ENCODE assay signal across 20 cellular contexts in genomic region chr7:148620749-148621372, GRCh38. TPM values are rescaled to one million over a fixed set of nuclear protein-coding genes. Genes with fewer than 3 reads are reported as not detected.
DNase-seq lines count a peak whose midpoint lies in the region; ATAC-seq and TF ChIP-seq lines count a peak whose summit lies in the region.
"Had no signal": no experiment of that assay in that cellular context is flagged by ENCODE, and none has a peak within 500 bp of the region (broad histone marks: within the 10 kb centered on the region; RNA-seq: fewer than 3 reads in every experiment).

No MANE protein-coding gene starts in this region.

- H3K4me3 ChIP-seq in HCT116 (replicated peaks in 1 of 2; ENCODE audit: low read depth in 1 of 2, low read length in 2 of 2), result no peak overlapping the region
- no peak overlapping the region for H3K4me3 ChIP-seq in foreskin fibroblast (ENCODE audit: low read depth in 1 of 2, low read length in 2 of 2)
- H3K4me3 ChIP-seq: BLaER1 treated with 17β-estradiol and CSF1 and Interleukin-3, amounts not matched to agents 10 nM and 100 nM; heart right ventricle; neural progenitor cell had no signal

- no peak for TF ChIP-seq CTCF in HCT116 (IDR thresholded peaks at IDR 0.05 in 2 of 3, conservative IDR thresholded peaks at IDR 0.05 in 1 of 3; ENCODE audit: borderline replicate concordance in 1 of 3, insufficient read depth in 1 of 3, low read depth in 2 of 3, low read length in 2 of 3)
- TF ChIP-seq CTCF in WTC11 (IDR thresholded peaks at IDR 0.05), result no peak
- no peak for TF ChIP-seq CTCF in foreskin fibroblast (IDR thresholded peaks at IDR 0.05; ENCODE audit: low read depth, low read length)

- H3K9ac ChIP-seq in HCT116 (ENCODE audit: low read length), result no peak overlapping the region
- H3K9ac ChIP-seq: BLaER1 treated with 17β-estradiol and CSF1 and Interleukin-3, amounts not matched to agents 10 nM and 100 nM; neural progenitor cell; SK-N-SH had no signal

- CTCF ChIA-PET in HCT116 (lab: Charles Lee), result no interaction called here
- CTCF ChIA-PET in WTC11 (lab: Charles Lee), result interaction anchor here (1.6 kb wide), 1 partner anchor 9 kb away, joined by 7 read pairs; no protein-coding TSS in a partner anchor

- no TSS peak for BruUV-seq in HCT116 (replicated peaks; lab: Mats Ljungman, UMichigan)

- intact Hi-C loops in HCT116 (cut with micrococcal nuclease), result no loop called here

- ATAC-seq in HCT116 (peak; percentile 62), WTC11 (no peak), HG02571 (IDR thresholded peaks at IDR 0.05; ENCODE audit: unreplicated experiment) (no peak)
- ATAC-seq: heart right ventricle, left ventricle myocardium superior, right cardiac atrium had no signal

- H3K9me2 ChIP-seq in HCT116 (ENCODE audit: insufficient read depth), result no peaks in the 10 kb centered on the region
- H3K9me2 ChIP-seq: SK-N-SH had no signal

- no peaks in the 10 kb centered on the region for H4K20me1 ChIP-seq in HCT116 (ENCODE audit: insufficient read depth)
- H4K20me1 ChIP-seq: BLaER1 treated with 17β-estradiol and CSF1 and Interleukin-3, amounts not matched to agents 10 nM and 100 nM had no signal

- H3K9me3 ChIP-seq in HCT116 (ENCODE audit: control insufficient read depth in 1 of 2, insufficient read depth in 1 of 2, low read depth in 1 of 2, low read length in 2 of 2), result no peaks in the 10 kb centered on the region
- H3K9me3 ChIP-seq: SK-N-SH had no signal

- no peak for TF ChIP-seq RAD21 in HCT116 (IDR thresholded peaks at IDR 0.05; ENCODE audit: low read depth)

- no peak for TF ChIP-seq POLR2A in HCT116 (IDR thresholded peaks at IDR 0.05; ENCODE audit: borderline replicate concordance, extremely low read depth, insufficient read depth, insufficient read length)

- peaks cover 19% of the 10 kb centered on the region for H3K9me3 Mint-ChIP-seq in WTC11

- H3K27me3 Mint-ChIP-seq in WTC11 (ENCODE audit: low read depth), result peaks cover 3% of the 10 kb centered on the region; the same call in 1 of the 2 replicates

- RAD21 ChIA-PET in HCT116 (lab: Charles Lee; ENCODE audit: low non-redundant PET in 1 of 2, low total read pairs in 2 of 2, uncharacterized antibody in 2 of 2, unreplicated experiment in 2 of 2), result no interaction called here

- peak overlapping the region; percentile 39 for H3K4me2 ChIP-seq in HCT116 (ENCODE audit: low read length)
- H3K4me2 ChIP-seq: neural progenitor cell, SK-N-SH had no signal

- no peak overlapping the region for H3K27ac ChIP-seq in HCT116 (ENCODE audit: low read depth, low read length)
- H3K27ac ChIP-seq: BLaER1 treated with 17β-estradiol and CSF1 and Interleukin-3, amounts not matched to agents 10 nM and 100 nM; heart right ventricle; neural progenitor cell; WERI-Rb-1 had no signal

- no peaks in the 10 kb centered on the region for H3K79me2 ChIP-seq in HCT116 (ENCODE audit: insufficient read depth, low read length)

- H3K36me3 ChIP-seq in HCT116 (ENCODE audit: control insufficient read depth in 1 of 2, insufficient read depth in 2 of 2, low read length in 2 of 2), result no peaks in the 10 kb centered on the region
- H3K36me3 ChIP-seq: heart right ventricle, neural progenitor cell, WERI-Rb-1 had no signal

- POLR2A ChIA-PET in HCT116 (lab: Charles Lee) (no interaction called here), WTC11 (lab: Charles Lee) (interaction anchor here (0.6 kb wide), 1 partner anchor 84 kb away, joined by 3 read pairs; no protein-coding TSS in a partner anchor)

- H3K27me3 ChIP-seq in HCT116 (ENCODE audit: insufficient read depth, low read length), result no peaks in the 10 kb centered on the region
- H3K27me3 ChIP-seq: BLaER1 treated with 17β-estradiol and CSF1 and Interleukin-3, amounts not matched to agents 10 nM and 100 nM; neural progenitor cell had no signal

- no peak overlapping the region for H2AFZ ChIP-seq in HCT116 (ENCODE audit: low read depth, low read length, poor library complexity, severe bottlenecking)
- H2AFZ ChIP-seq: neural progenitor cell had no signal

- in situ Hi-C loops in Caki2 (cut with HindIII; ENCODE audit: low pct_unique_long_range_greater_than_20kb, low sequenced_read_pairs), result no loop called here

- H3K36me3 Mint-ChIP-seq in WTC11, result peaks cover 10% of the 10 kb centered on the region
- H3K36me3 Mint-ChIP-seq: neural progenitor cell had no signal

- H3K4me1 ChIP-seq in HCT116 (ENCODE audit: control insufficient read depth in 1 of 2, insufficient read depth in 2 of 2, low read length in 2 of 2), result peaks cover 0 to 10% of the 10 kb centered on the region in 2 experiments; a peak in 2 of 4 replicates
- H3K4me1 ChIP-seq: neural progenitor cell had no signal

- H3K27ac Mint-ChIP-seq in WTC11, result peak overlapping the region; percentile 1; the same call in 1 of the 2 replicates
- H3K27ac Mint-ChIP-seq: activated naive CD8-positive, alpha-beta T cell treated with anti-CD3 and anti-CD28 coated beads, Interleukin-2, amount 10 ng/mL, durations not matched to agents 7 days and 5 days; neural progenitor cell had no signal

- DNase-seq in Caki2 (ENCODE audit: low read depth) (peak; percentile 67), HCT116 (ENCODE audit: low read depth, low spot score) (peak; percentile 3), WTC11 (ENCODE audit: low spot score) (no peak), kidney tubule cell (ENCODE audit: low spot score) (peak; percentile 91), T-helper 2 cell (no peak), foreskin fibroblast (no peak)
- no peak for DNase-seq in stimulated activated CD4-positive, alpha-beta T cell treated with anti-CD3 and anti-CD28 coated beads, Interleukin-4, amount 100 ng/mL, for 4 hours
- DNase-seq: activated naive CD8-positive, alpha-beta T cell treated with anti-CD3 and anti-CD28 coated beads, Interleukin-2, amount 10 ng/mL, durations not matched to agents 7 days and 5 days; heart right ventricle; Kasumi-1; left ventricle myocardium superior; NCI-H2081 treated with DMSO at 0.1 percent for 48 hours; right cardiac atrium; SK-N-SH; stimulated activated CD4-positive, alpha-beta T cell treated with anti-CD3 and anti-CD28 coated beads, Interleukin-4, amount 100 ng/mL, for 24 hours; stimulated activated naive CD4-positive, alpha-beta T cell treated with Interleukin-2 at 50 U/mL for 16 hours; WERI-Rb-1 had no signal

- no peak overlapping the region for H3K4me3 Mint-ChIP-seq in WTC11
- H3K4me3 Mint-ChIP-seq: activated naive CD8-positive, alpha-beta T cell treated with anti-CD3 and anti-CD28 coated beads, Interleukin-2, amount 10 ng/mL, durations not matched to agents 7 days and 5 days; neural progenitor cell had no signal

- H3K4me1 Mint-ChIP-seq in WTC11, result peaks cover 40% of the 10 kb centered on the region

TF ChIP-seq in HCT116, 20 proteins besides CTCF, POLR2A, EP300 and RAD21 (continues in another document):
- TF ChIP-seq SRF (IDR thresholded peaks at IDR 0.05; ENCODE audit: low read depth), result no peak
- TF ChIP-seq EGR1 (IDR thresholded peaks at IDR 0.05; ENCODE audit: low read depth), result no peak
- TF ChIP-seq ELF1 (IDR thresholded peaks at IDR 0.05; ENCODE audit: borderline replicate concordance, low read depth), result no peak
- no peak; the same call in 1 of the 2 replicates for TF ChIP-seq CBX3 (IDR thresholded peaks at IDR 0.05; ENCODE audit: low read depth)
- TF ChIP-seq CEBPB (IDR thresholded peaks at IDR 0.05; ENCODE audit: low read depth), result no peak
- TF ChIP-seq EZH2 (IDR thresholded peaks at IDR 0.05), result no peak
- no peak for TF ChIP-seq ATF3 (IDR thresholded peaks at IDR 0.05)
- no peak for TF ChIP-seq YY1 (IDR thresholded peaks at IDR 0.05; ENCODE audit: extremely low read depth, insufficient replicate concordance, low read depth, low read length)
- no peak for TF ChIP-seq FOSL1 (IDR thresholded peaks at IDR 0.05; ENCODE audit: low read depth)
- TF ChIP-seq SP1 (IDR thresholded peaks at IDR 0.05; ENCODE audit: low read depth), result no peak
- TF ChIP-seq MAX (IDR thresholded peaks at IDR 0.05), result no peak
- no peak for TF ChIP-seq ZFX (IDR thresholded peaks at IDR 0.05)

TF ChIP-seq in WTC11, 78 proteins besides CTCF, POLR2A, EP300 and RAD21:
- TF ChIP-seq IRF2 (CRISPR knock-in tag; IDR thresholded peaks at IDR 0.05; ENCODE audit: borderline replicate concordance, low read depth) (no peak), ESRRA (CRISPR knock-in tag; IDR thresholded peaks at IDR 0.05; ENCODE audit: borderline replicate concordance) (no peak), SMAD4 (CRISPR knock-in tag; IDR thresholded peaks at IDR 0.05) (no peak), HMGXB4 (CRISPR knock-in tag; IDR thresholded peaks at IDR 0.05) (no peak), ATF3 (CRISPR knock-in tag; conservative IDR thresholded peaks at IDR 0.05) (no peak)

RNA-seq across cellular contexts. Expression of gene C7orf33, which starts 30.3 kb away (rescaled TPM):
- not detected in 2 replicates for total RNA-seq in Caki2 (2014; rRNA removed; shearing (Covaris generic); ENCODE audit: low replicate concordance)
- total RNA-seq in HCT116 (2021; ENCODE audit: unreplicated experiment), result not detected
- polyA plus RNA-seq in HCT116 (2012), result not detected in 2 replicates
- total RNA-seq in WTC11 (2021), result not detected in 3 replicates
- total RNA-seq: activated naive CD8-positive, alpha-beta T cell treated with anti-CD3 and anti-CD28 coated beads, Interleukin-2, amount 10 ng/mL, durations not matched to agents 7 days and 5 days; heart right ventricle; left ventricle myocardium superior; right cardiac atrium had no signal
- polyA plus RNA-seq: heart right ventricle, right cardiac atrium, SK-N-SH had no signal

Comparison
In these comparisons a context has a peak if more than half of its experiments do, and no peak if none do; other contexts are left out.
1. DNase-seq: peak in Caki2 (single experiment), HCT116 (single experiment) and kidney tubule cell (single experiment); none in WTC11 (single experiment), stimulated activated CD4-positive, alpha-beta T cell treated with anti-CD3 and anti-CD28 coated beads, Interleukin-4, amount 100 ng/mL, for 4 hours (0 of 2), T-helper 2 cell (0 of 5) and foreskin fibroblast (0 of 2).